8 cellular contexts compared by ENCODE assay signal in genomic region chr11:75328426-75329277, GRCh38. TPM values are rescaled to one million over a fixed set of nuclear protein-coding genes. Genes with fewer than 3 reads are reported as not detected.
A peak's percentile ranks its signal among the peaks of the same experiment; 100 is the strongest.
DNase-seq lines count a peak whose midpoint lies in the region; ATAC-seq and TF ChIP-seq lines count a peak whose summit lies in the region.

No MANE protein-coding gene starts in this region.

- peak; percentile 23 for TF ChIP-seq CTCF in natural killer cell (IDR thresholded peaks at IDR 0.05)

- H3K4me3 Mint-ChIP-seq in natural killer cell: peak overlapping the region; percentile 72

- peak; percentile 88 to 90 (median 89) for ATAC-seq in natural killer cell

- DNase-seq in ELR (ENCODE audit: low read depth) (peak; percentile 80), HT-29 (ENCODE audit: low spot score) (peak; percentile 94), NOMO-1 treated with dmso at 0.1 percent for 144 hours (lab: John Stamatoyannopoulos, UW; ENCODE audit: unreplicated experiment) (peak; percentile 48), fibroblast of gingiva (ENCODE audit: low read depth) (peak; percentile 64), natural killer cell (peak; percentile 49), ureter (ENCODE audit: low spot score) (peak; percentile 80), NCI-H1048 (lab: John Stamatoyannopoulos, UW) (no peak)
- peak; percentile 4 to 16 for DNase-seq in activated T-helper 1 cell treated with anti-CD3 and anti-CD28 coated beads, Interleukin-2, amount 50 U/mL, for 16 hours (ENCODE audit: low read depth in 1 of 2, low spot score in 1 of 2)

- intact Hi-C loops in natural killer cell (cut with micrococcal nuclease): loop anchor here (2.0 to 5.0 kb wide), 2 partner anchors 46 to 56 kb away; no protein-coding TSS in a partner anchor

- peak overlapping the region; percentile 58 to 90 for H3K27ac Mint-ChIP-seq in natural killer cell

- no peaks in the 10 kb centered on the region for H3K9me3 Mint-ChIP-seq in natural killer cell

- peaks cover 70 to 81% of the 10 kb centered on the region in 2 donors for H3K4me1 Mint-ChIP-seq in natural killer cell

- no peaks in the 10 kb centered on the region for H3K27me3 Mint-ChIP-seq in natural killer cell (ENCODE audit: low read depth in 2 of 2)

- H3K36me3 Mint-ChIP-seq in natural killer cell: no peaks in the 10 kb centered on the region

RNA-seq across cellular contexts. Expression of gene ARRB1, which starts 22.8 kb away (rescaled TPM):
- 28.6 and 33.5 TPM in 2 replicates for total RNA-seq in HT-29 (2014; rRNA removed; shearing (Covaris generic))
- total RNA-seq in natural killer cell (100 to 1,000 TPM; 128 to 200 (median 174) TPM), ureter (53.4 TPM)
